In genomic region chr12:13073191-13073590, GRCh38 we compare ENCODE assay signal across 30 cellular contexts. TPM values are rescaled to one million over a fixed set of nuclear protein-coding genes. Genes with fewer than 3 reads are reported as not detected.
"Had no signal": no experiment of that assay in that cellular context is flagged by ENCODE, and none has a peak within 500 bp of the region (broad histone marks: within the 10 kb centered on the region; RNA-seq: fewer than 3 reads in every experiment).

No MANE protein-coding gene starts in this region.

- H3K27ac ChIP-seq: brain microvascular endothelial cell, SK-N-MC, VCaP had no signal

- ATAC-seq: activated CD4-positive, alpha-beta T cell treated with anti-CD3 and anti-CD28 coated beads for 36 hours; activated CD8-positive, alpha-beta T cell treated with anti-CD3 and anti-CD28 coated beads for 36 hours; activated T-cell treated with anti-CD3 and anti-CD28 coated beads, Interleukin-2, amount 50 U/mL, for 72 hours; Panc1; Right ventricle myocardium inferior; T-cell had no signal

- H3K4me3 Mint-ChIP-seq: activated CD4-positive, alpha-beta T cell treated with anti-CD3 and anti-CD28 coated beads for 36 hours; activated CD8-positive, alpha-beta T cell treated with anti-CD3 and anti-CD28 coated beads for 36 hours; activated naive CD4-positive, alpha-beta T cell treated with anti-CD3 and anti-CD28 coated beads, Interleukin-2, amount 50 U/mL, for 24 hours; activated T-cell treated with anti-CD3 and anti-CD28 coated beads, Interleukin-2, amount 50 U/mL, for 72 hours; T-cell had no signal

- H3K4me1 Mint-ChIP-seq: activated CD4-positive, alpha-beta T cell treated with anti-CD3 and anti-CD28 coated beads for 36 hours; activated naive CD4-positive, alpha-beta T cell treated with anti-CD3 and anti-CD28 coated beads, Interleukin-2, amount 50 U/mL, for 24 hours; T-cell had no signal

- H3K27me3 ChIP-seq: brain microvascular endothelial cell had no signal

- H3K36me3 ChIP-seq: brain microvascular endothelial cell had no signal

- DNase-seq: activated CD4-positive, alpha-beta T cell treated with anti-CD3 and anti-CD28 coated beads for 36 hours; activated CD4-positive, alpha-beta T cell treated with anti-CD3 and anti-CD28 coated beads, Interleukin-2, amount 50 U/mL, for 1 hour; activated CD8-positive, alpha-beta memory T cell treated with anti-CD3 and anti-CD28 coated beads, Interleukin-2, amount 50 U/mL, for 4 hours; activated CD8-positive, alpha-beta T cell treated with anti-CD3 and anti-CD28 coated beads for 36 hours; activated effector memory CD4-positive, alpha-beta T cell treated with Interleukin-2 at 50 U/mL for 16 hours; activated naive CD4-positive, alpha-beta T cell; activated T-cell treated with anti-CD3 and anti-CD28 coated beads, Interleukin-2, amount 50 U/mL, for 72 hours; aorta; brain microvascular endothelial cell; KBM-7; NCI-H1092; NCI-H1417; NCI-H2029; NCI-H2107; NCI-H345; NCI-H510A; NCI-H526 treated with DMSO at 0.1 percent for 48 hours; NCI-H82; OCI-M1; RPMI8226; T-cell; T-helper 2 cell; T1000 had no signal

- H3K4me3 ChIP-seq: SK-N-MC had no signal

- H3K27ac Mint-ChIP-seq: activated CD4-positive, alpha-beta T cell treated with anti-CD3 and anti-CD28 coated beads for 36 hours; activated CD8-positive, alpha-beta T cell treated with anti-CD3 and anti-CD28 coated beads for 36 hours; activated naive CD4-positive, alpha-beta T cell treated with anti-CD3 and anti-CD28 coated beads, Interleukin-2, amount 50 U/mL, for 24 hours; activated T-cell treated with anti-CD3 and anti-CD28 coated beads, Interleukin-2, amount 50 U/mL, for 72 hours; T-cell had no signal

- H3K27me3 Mint-ChIP-seq: activated CD4-positive, alpha-beta T cell treated with anti-CD3 and anti-CD28 coated beads for 36 hours; activated CD8-positive, alpha-beta T cell treated with anti-CD3 and anti-CD28 coated beads for 36 hours; activated naive CD4-positive, alpha-beta T cell treated with anti-CD3 and anti-CD28 coated beads, Interleukin-2, amount 50 U/mL, for 24 hours; T-cell had no signal

- H3K9me3 Mint-ChIP-seq: activated CD8-positive, alpha-beta T cell treated with anti-CD3 and anti-CD28 coated beads for 36 hours; activated naive CD4-positive, alpha-beta T cell treated with anti-CD3 and anti-CD28 coated beads, Interleukin-2, amount 50 U/mL, for 24 hours; activated T-cell treated with anti-CD3 and anti-CD28 coated beads, Interleukin-2, amount 50 U/mL, for 72 hours; T-cell had no signal

RNA-seq across cellular contexts. Expression of gene GSG1, which starts 30.3 kb away (rescaled TPM):
- total RNA-seq: activated CD4-positive, alpha-beta T cell treated with anti-CD3 and anti-CD28 coated beads for 36 hours; activated CD8-positive, alpha-beta T cell treated with anti-CD3 and anti-CD28 coated beads for 36 hours; activated T-cell treated with anti-CD3 and anti-CD28 coated beads, Interleukin-2, amount 50 U/mL, for 72 hours; aorta; cardiac septum; M059J; Right ventricle myocardium inferior; T-cell had no signal
